Comparison of ENCODE assay signal across 2 cellular contexts in the genomic region with DNA sequence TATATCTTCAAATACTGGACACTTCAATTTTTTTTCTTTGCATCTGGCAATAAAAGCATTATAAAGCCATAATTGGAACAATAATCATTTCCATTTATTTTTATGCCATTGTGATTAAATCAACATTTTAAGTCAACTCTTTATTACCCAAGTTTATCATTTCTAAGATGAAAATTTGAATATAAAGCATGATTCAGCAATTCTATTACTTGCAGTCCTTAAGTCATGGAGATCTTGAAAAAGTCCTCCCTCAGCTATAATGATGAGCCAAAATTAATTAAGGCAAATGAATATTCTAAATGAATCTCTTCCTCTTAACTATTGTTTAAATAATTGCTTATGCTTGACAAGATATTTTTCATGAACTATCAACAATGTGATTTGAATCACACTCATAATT.
TF ChIP-seq lines count a peak whose summit lies in the region.

No MANE protein-coding gene starts in this region.

TF ChIP-seq in A549, 52 proteins besides CTCF, POLR2A, EP300 and RAD21 (continued from another document):
- TF ChIP-seq ZSCAN20 (CRISPR knock-in tag; IDR thresholded peaks at IDR 0.05), result no peak
- TF ChIP-seq NPAS2 (CRISPR knock-in tag; IDR thresholded peaks at IDR 0.05; ENCODE audit: borderline replicate concordance), result no peak
- no peak for TF ChIP-seq FOXS1 (CRISPR knock-in tag; IDR thresholded peaks at IDR 0.05)
- TF ChIP-seq KDM1A (IDR thresholded peaks at IDR 0.05; ENCODE audit: low read depth), result no peak

TF ChIP-seq in H1, 55 proteins besides CTCF, POLR2A, EP300 and RAD21 (continued from another document):
- TF ChIP-seq PHF8 (conservative IDR thresholded peaks at IDR 0.05; ENCODE audit: low read depth, low read length) (no peak), CTBP2 (IDR thresholded peaks at IDR 0.05; ENCODE audit: borderline replicate concordance, insufficient read depth, insufficient read length, low read length) (no peak), KDM5A (IDR thresholded peaks at IDR 0.05; ENCODE audit: low read length) (no peak), RXRA (IDR thresholded peaks at IDR 0.05; ENCODE audit: insufficient read depth, low read depth, low read length) (no peak), KDM1A (IDR thresholded peaks at IDR 0.05; ENCODE audit: borderline replicate concordance, low read length) (no peak), TAF7 (optimal IDR thresholded peaks at IDR 0.05; ENCODE audit: borderline replicate concordance, low read depth, low read length) (no peak)
